ENCODE assay signal across 8 cellular contexts in the genomic region with DNA sequence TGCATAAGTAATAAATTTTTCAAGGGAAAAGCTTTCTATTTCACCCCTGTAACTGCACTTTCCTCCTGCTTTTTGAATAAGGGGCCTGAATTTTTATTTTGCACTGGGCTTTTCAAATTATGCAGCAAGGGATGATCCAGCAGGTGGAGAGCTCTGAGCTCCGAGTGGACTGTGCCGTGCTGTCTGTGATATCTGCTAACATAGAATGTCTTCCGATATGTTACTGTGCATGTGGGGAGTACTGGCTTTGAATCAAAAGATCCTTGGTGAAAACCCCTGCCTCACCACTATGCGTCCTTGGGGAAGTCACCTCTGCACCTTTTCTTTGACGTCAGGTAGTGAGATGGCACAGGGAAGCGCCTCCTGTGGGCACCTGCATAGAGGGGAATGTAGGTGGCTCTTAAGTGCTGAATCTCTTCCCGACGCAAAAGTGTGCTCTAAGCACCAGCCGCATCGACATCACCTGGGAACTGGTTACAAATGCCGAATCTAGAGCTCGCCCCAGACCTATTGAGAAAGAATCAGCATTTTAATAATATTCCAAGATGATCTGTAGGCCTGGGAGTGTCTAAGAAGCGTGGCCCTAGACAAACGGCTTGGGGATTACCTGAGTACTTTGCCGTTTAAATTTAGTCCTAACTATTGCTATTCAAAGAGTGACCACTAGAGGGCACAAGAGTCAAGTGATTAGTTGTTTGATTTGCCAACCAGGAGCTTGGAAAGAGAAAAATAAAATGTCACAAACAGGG. TPM values are rescaled to one million over a fixed set of nuclear protein-coding genes. Genes with fewer than 3 reads are reported as not detected.
A peak's percentile ranks its signal among the peaks of the same experiment; 100 is the strongest.
DNase-seq lines count a peak whose midpoint lies in the region; ATAC-seq, FAIRE-seq and TF ChIP-seq lines count a peak whose summit lies in the region.

No MANE protein-coding gene starts in this region.

- no peak overlapping the region for H3K27ac ChIP-seq in small intestine (ENCODE audit: low read depth in 1 of 2, low read length in 1 of 2)

- H3K4me1 ChIP-seq in small intestine (ENCODE audit: control insufficient read depth in 2 of 2, insufficient read depth in 1 of 2, low read depth in 1 of 2, low read length in 1 of 2), result no peaks in the 10 kb centered on the region

- FAIRE-seq in H54 (lab: Jason Lieb, UNC) (no peak), small intestine (lab: Jason Lieb, UNC) (no peak)

- no peak overlapping the region for H3K4me3 ChIP-seq in small intestine (ENCODE audit: low read depth in 1 of 2, low read length in 2 of 2)

- TF ChIP-seq POLR2A in H54 (IDR thresholded peaks at IDR 0.05; ENCODE audit: low read depth, low read length), result no peak

- no peaks in the 10 kb centered on the region for H3K9me3 ChIP-seq in small intestine (ENCODE audit: control insufficient read depth, low read depth)

- 17 to 18% (median 18%) methylated on average over 15 of the region's 15 CpGs for WGBS in small intestine, 3 donors

- no peak for ATAC-seq in GM19328 (IDR thresholded peaks at IDR 0.05; ENCODE audit: unreplicated experiment)

- DNase-seq in COLO829 (ENCODE audit: low spot score) (peak; percentile 41), H54 (ENCODE audit: insufficient read length, low spot score) (peak; percentile 76), NCI-H2196 treated with DMSO at 0.1 percent for 48 hours (lab: John Stamatoyannopoulos, UW; ENCODE audit: unreplicated experiment) (peak; percentile 25), amniotic stem cell (lab: John Stamatoyannopoulos, UW) (peak; percentile 48), hepatic stellate cell (ENCODE audit: low spot score) (peak; percentile 72), small intestine (peak; percentile 75)
- no peak for DNase-seq in stimulated activated CD4-positive, alpha-beta T cell treated with anti-CD3 and anti-CD28 coated beads, Interleukin-4, amount 100 ng/mL, for 4 hours

- H3K27me3 ChIP-seq in small intestine (ENCODE audit: control insufficient read depth in 2 of 2, insufficient read depth in 2 of 2, low read length in 2 of 2), result peaks cover 0 to 8% of the 10 kb centered on the region in 2 donors

- no peaks in the 10 kb centered on the region for H3K36me3 ChIP-seq in small intestine (ENCODE audit: control insufficient read depth in 2 of 2, insufficient read depth in 2 of 2, low read length in 2 of 2)

RNA-seq across cellular contexts. Expression of gene WFS1, which starts 19.2 kb away (rescaled TPM):
- 10 to 100 TPM in 1 of 3 donors, 1 to 10 TPM in 2; 4.1 to 15.7 (median 8.7) TPM for polyA plus RNA-seq in small intestine

RNA-seq across cellular contexts. Expression of gene JAKMIP1, which starts 50.1 kb away (rescaled TPM):
- 1 to 10 TPM in 2 of 3 donors, under 1 TPM in 1; 0.67 to 1.8 (median 1.4) TPM for polyA plus RNA-seq in small intestine

Comparison
In these comparisons a context has a peak if more than half of its experiments do, and no peak if none do; other contexts are left out.
1. DNase-seq: peak in COLO829 (single experiment), H54 (single experiment), NCI-H2196 treated with DMSO at 0.1 percent for 48 hours (single experiment), amniotic stem cell (single experiment), hepatic stellate cell (single experiment) and small intestine (single experiment); none in stimulated activated CD4-positive, alpha-beta T cell treated with anti-CD3 and anti-CD28 coated beads, Interleukin-4, amount 100 ng/mL, for 4 hours (0 of 2).